Comparison of ENCODE assay signal across 8 cellular contexts in the genomic region with DNA sequence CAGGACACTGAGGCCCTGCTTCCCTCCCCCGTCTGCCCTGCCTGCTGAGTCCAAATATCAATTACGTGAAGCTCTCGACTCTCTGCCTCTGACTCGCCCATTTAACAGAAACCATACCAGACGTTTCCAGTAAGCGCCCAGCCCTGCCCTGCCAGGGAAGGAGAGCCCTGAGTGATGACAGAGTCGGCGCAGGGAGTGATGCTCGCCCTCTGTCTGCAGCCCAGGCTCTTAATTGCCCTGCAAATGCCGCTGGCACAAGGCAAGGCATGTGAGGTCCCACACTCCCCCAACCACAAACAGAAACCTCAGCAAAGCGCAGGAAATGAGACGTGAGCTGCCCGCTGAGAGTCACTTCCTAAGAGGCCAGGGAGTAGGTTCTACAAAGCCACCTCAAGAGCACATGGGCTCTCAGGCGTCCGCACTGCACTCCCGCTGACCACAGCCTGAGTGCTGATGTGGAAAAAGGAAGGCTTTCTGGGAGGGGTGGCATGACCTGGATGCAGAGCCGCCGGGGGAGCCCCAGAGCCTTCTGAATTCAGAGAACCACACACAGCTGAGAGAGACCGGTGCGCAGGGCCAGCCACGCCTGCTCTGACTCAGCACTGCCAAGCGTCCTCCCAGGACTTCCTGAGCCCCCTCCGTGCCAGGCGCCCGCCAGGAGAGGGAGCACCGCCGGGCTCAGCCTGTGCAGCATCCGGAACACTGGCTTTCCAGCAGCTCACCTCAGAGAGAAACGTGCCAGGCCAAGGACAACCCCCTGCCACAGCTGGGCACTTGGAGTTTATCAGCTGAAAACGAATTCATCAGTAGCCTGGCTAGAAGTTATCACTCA. TPM values are rescaled to one million over a fixed set of nuclear protein-coding genes. Genes with fewer than 3 reads are reported as not detected.
DNase-seq lines count a peak whose midpoint lies in the region; ATAC-seq and TF ChIP-seq lines count a peak whose summit lies in the region.

No MANE protein-coding gene starts in this region.

- H3K27me3 Mint-ChIP-seq in activated T-cell treated with anti-CD3 and anti-CD28 coated beads, Interleukin-2, amount 50 U/mL, for 72 hours (ENCODE audit: low read depth): peaks cover 19% of the 10 kb centered on the region
- peaks cover 0 to 14% (median 5%) of the 10 kb centered on the region in 5 donors for H3K27me3 Mint-ChIP-seq in naive thymus-derived CD8-positive, alpha-beta T cell
- peaks cover 37% of the 10 kb centered on the region for H3K27me3 Mint-ChIP-seq in stimulated activated memory B cell treated with anti-CD40 and anti-IgM and Interleukin-4, amounts not matched to agents 10 μg/mL and 1 μg/mL and 100 μg/mL, for 72 hours

- no peaks in the 10 kb centered on the region for H3K9me3 Mint-ChIP-seq in activated T-cell treated with anti-CD3 and anti-CD28 coated beads, Interleukin-2, amount 50 U/mL, for 72 hours
- no peaks in the 10 kb centered on the region for H3K9me3 Mint-ChIP-seq in naive thymus-derived CD8-positive, alpha-beta T cell
- no peaks in the 10 kb centered on the region for H3K9me3 Mint-ChIP-seq in stimulated activated memory B cell treated with anti-CD40 and anti-IgM and Interleukin-4, amounts not matched to agents 10 μg/mL and 1 μg/mL and 100 μg/mL, for 72 hours

- POLR2A ChIA-PET in naive thymus-derived CD8-positive, alpha-beta T cell (lab: Charles Lee): interaction anchor here (0.7 to 3.0 kb wide), 15 partner anchors 11 to 833 kb away, joined by 3 to 20 read pairs (median 4); partner anchors contain the start of genes FAM193A, HAUS3, MXD4 and POLN

- DNase-seq in CMK (ENCODE audit: low read depth) (peak; percentile 83), HK-2 (ENCODE audit: unreplicated experiment) (peak; percentile 98), fibroblast of gingiva (ENCODE audit: low read depth) (peak; percentile 80)
- DNase-seq in activated T-cell treated with anti-CD3 and anti-CD28 coated beads, Interleukin-2, amount 50 U/mL, for 72 hours: peak; percentile 89 to 94
- DNase-seq in naive thymus-derived CD8-positive, alpha-beta T cell: peak; percentile 55 to 94 (median 88)

- H3K4me1 Mint-ChIP-seq in activated T-cell treated with anti-CD3 and anti-CD28 coated beads, Interleukin-2, amount 50 U/mL, for 72 hours (ENCODE audit: low read depth): peaks cover 73% of the 10 kb centered on the region
- H3K4me1 Mint-ChIP-seq in naive thymus-derived CD8-positive, alpha-beta T cell: peaks cover 33 to 72% (median 68%) of the 10 kb centered on the region in 4 donors
- peaks cover 46% of the 10 kb centered on the region for H3K4me1 Mint-ChIP-seq in stimulated activated memory B cell treated with anti-CD40 and anti-IgM and Interleukin-4, amounts not matched to agents 10 μg/mL and 1 μg/mL and 100 μg/mL, for 72 hours

- peak; percentile 53 for ATAC-seq in GM19372 (IDR thresholded peaks at IDR 0.05; ENCODE audit: low read depth, unreplicated experiment)
- peak; percentile 83 to 89 for ATAC-seq in activated T-cell treated with anti-CD3 and anti-CD28 coated beads, Interleukin-2, amount 50 U/mL, for 72 hours (replicated peaks in 1 of 2)
- peak; percentile 74 to 79 for ATAC-seq in naive thymus-derived CD8-positive, alpha-beta T cell
- ATAC-seq in stimulated activated memory B cell treated with anti-CD40 and anti-IgM and Interleukin-4, amounts not matched to agents 10 μg/mL and 1 μg/mL and 100 μg/mL, for 72 hours: peak; percentile 79

- H3K36me3 Mint-ChIP-seq in activated T-cell treated with anti-CD3 and anti-CD28 coated beads, Interleukin-2, amount 50 U/mL, for 72 hours (ENCODE audit: insufficient read depth in 2 of 2): peaks cover 0 to 1% of the 10 kb centered on the region in 2 donors
- no peaks in the 10 kb centered on the region for H3K36me3 Mint-ChIP-seq in naive thymus-derived CD8-positive, alpha-beta T cell
- no peaks in the 10 kb centered on the region for H3K36me3 Mint-ChIP-seq in stimulated activated memory B cell treated with anti-CD40 and anti-IgM and Interleukin-4, amounts not matched to agents 10 μg/mL and 1 μg/mL and 100 μg/mL, for 72 hours

- H3K27ac Mint-ChIP-seq in activated T-cell treated with anti-CD3 and anti-CD28 coated beads, Interleukin-2, amount 50 U/mL, for 72 hours: peak overlapping the region; percentile 89
- H3K27ac Mint-ChIP-seq in naive thymus-derived CD8-positive, alpha-beta T cell: peak overlapping the region; percentile 91 to 99 (median 96)
- peak overlapping the region; percentile 90 for H3K27ac Mint-ChIP-seq in stimulated activated memory B cell treated with anti-CD40 and anti-IgM and Interleukin-4, amounts not matched to agents 10 μg/mL and 1 μg/mL and 100 μg/mL, for 72 hours

- H3K4me3 Mint-ChIP-seq in activated T-cell treated with anti-CD3 and anti-CD28 coated beads, Interleukin-2, amount 50 U/mL, for 72 hours: peak overlapping the region; percentile 68 to 77
- H3K4me3 Mint-ChIP-seq in naive thymus-derived CD8-positive, alpha-beta T cell: peak overlapping the region; percentile 69 to 88 (median 82)
- peak overlapping the region; percentile 65 for H3K4me3 Mint-ChIP-seq in stimulated activated memory B cell treated with anti-CD40 and anti-IgM and Interleukin-4, amounts not matched to agents 10 μg/mL and 1 μg/mL and 100 μg/mL, for 72 hours

TF ChIP-seq in PFSK-1, 5 proteins besides CTCF, POLR2A, EP300 and RAD21:
- no peak for TF ChIP-seq SIN3A (IDR thresholded peaks at IDR 0.05; ENCODE audit: borderline replicate concordance, insufficient read depth, low read length)
- TF ChIP-seq, protein P1, sequence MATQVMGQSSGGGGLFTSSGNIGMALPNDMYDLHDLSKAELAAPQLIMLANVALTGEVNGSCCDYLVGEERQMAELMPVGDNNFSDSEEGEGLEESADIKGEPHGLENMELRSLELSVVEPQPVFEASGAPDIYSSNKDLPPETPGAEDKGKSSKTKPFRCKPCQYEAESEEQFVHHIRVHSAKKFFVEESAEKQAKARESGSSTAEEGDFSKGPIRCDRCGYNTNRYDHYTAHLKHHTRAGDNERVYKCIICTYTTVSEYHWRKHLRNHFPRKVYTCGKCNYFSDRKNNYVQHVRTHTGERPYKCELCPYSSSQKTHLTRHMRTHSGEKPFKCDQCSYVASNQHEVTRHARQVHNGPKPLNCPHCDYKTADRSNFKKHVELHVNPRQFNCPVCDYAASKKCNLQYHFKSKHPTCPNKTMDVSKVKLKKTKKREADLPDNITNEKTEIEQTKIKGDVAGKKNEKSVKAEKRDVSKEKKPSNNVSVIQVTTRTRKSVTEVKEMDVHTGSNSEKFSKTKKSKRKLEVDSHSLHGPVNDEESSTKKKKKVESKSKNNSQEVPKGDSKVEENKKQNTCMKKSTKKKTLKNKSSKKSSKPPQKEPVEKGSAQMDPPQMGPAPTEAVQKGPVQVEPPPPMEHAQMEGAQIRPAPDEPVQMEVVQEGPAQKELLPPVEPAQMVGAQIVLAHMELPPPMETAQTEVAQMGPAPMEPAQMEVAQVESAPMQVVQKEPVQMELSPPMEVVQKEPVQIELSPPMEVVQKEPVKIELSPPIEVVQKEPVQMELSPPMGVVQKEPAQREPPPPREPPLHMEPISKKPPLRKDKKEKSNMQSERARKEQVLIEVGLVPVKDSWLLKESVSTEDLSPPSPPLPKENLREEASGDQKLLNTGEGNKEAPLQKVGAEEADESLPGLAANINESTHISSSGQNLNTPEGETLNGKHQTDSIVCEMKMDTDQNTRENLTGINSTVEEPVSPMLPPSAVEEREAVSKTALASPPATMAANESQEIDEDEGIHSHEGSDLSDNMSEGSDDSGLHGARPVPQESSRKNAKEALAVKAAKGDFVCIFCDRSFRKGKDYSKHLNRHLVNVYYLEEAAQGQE (IDR thresholded peaks at IDR 0.05; ENCODE audit: insufficient read depth in 1 of 2, low read depth in 2 of 2, low read length in 2 of 2): peak; percentile 62 to 81
- TF ChIP-seq TAF1 (IDR thresholded peaks at IDR 0.05; ENCODE audit: borderline replicate concordance, insufficient read depth, low read length): no peak
- no peak for TF ChIP-seq FOXP2 (optimal IDR thresholded peaks at IDR 0.05; ENCODE audit: borderline replicate concordance, extremely low read depth, extremely low read length, insufficient read depth)
- no peak for TF ChIP-seq POLR2AphosphoS5 (IDR thresholded peaks at IDR 0.05; ENCODE audit: low read depth, low read length)

RNA-seq across cellular contexts. Expression of gene ZFYVE28, which starts 5.3 kb away (rescaled TPM):
- polyA plus RNA-seq in PFSK-1 (2012; ENCODE audit: insufficient read length, low read depth): 0.21 TPM
- total RNA-seq in activated T-cell treated with anti-CD3 and anti-CD28 coated beads, Interleukin-2, amount 50 U/mL, for 72 hours: 10 to 100 TPM; 14.4 to 24.4 TPM
- 10 to 100 TPM; 11.8 to 12.3 TPM for total RNA-seq in naive thymus-derived CD8-positive, alpha-beta T cell
- polyA plus RNA-seq in naive thymus-derived CD8-positive, alpha-beta T cell: 1 to 10 TPM; 5.0 to 8.5 (median 6.4) TPM

RNA-seq across cellular contexts. Expression of gene CFAP99, which starts 5.7 kb away (rescaled TPM):
- not detected for polyA plus RNA-seq in PFSK-1 (2012; ENCODE audit: insufficient read length, low read depth)
- total RNA-seq in activated T-cell treated with anti-CD3 and anti-CD28 coated beads, Interleukin-2, amount 50 U/mL, for 72 hours: not detected
- total RNA-seq in naive thymus-derived CD8-positive, alpha-beta T cell: not detected
- under 1 TPM in 1 of 3 donors, not detected in 2; 0.05 TPM for polyA plus RNA-seq in naive thymus-derived CD8-positive, alpha-beta T cell

RNA-seq across cellular contexts. Expression of gene RNF4, which starts 55.8 kb away (rescaled TPM):
- polyA plus RNA-seq in PFSK-1 (2012; ENCODE audit: insufficient read length, low read depth): 30.2 TPM
- total RNA-seq in activated T-cell treated with anti-CD3 and anti-CD28 coated beads, Interleukin-2, amount 50 U/mL, for 72 hours: 10 to 100 TPM; 86.3 to 97.0 TPM
- total RNA-seq in naive thymus-derived CD8-positive, alpha-beta T cell: 100 to 1,000 TPM in 1 of 2 experiments, 10 to 100 TPM in 1; 94.2 to 100 TPM
- 10 to 100 TPM; 59.8 to 88.3 (median 73.3) TPM for polyA plus RNA-seq in naive thymus-derived CD8-positive, alpha-beta T cell

Comparison
In these comparisons a context has a peak if more than half of its experiments do, and no peak if none do; other contexts are left out.
1. Peak in every context shown above with its lines: DNase-seq and ATAC-seq.